Comparison of ENCODE assay signal across 16 cellular contexts in genomic region chr2:106191511-106192016, GRCh38. TPM values are rescaled to one million over a fixed set of nuclear protein-coding genes. Genes with fewer than 3 reads are reported as not detected.
DNase-seq lines count a peak whose midpoint lies in the region; TF ChIP-seq lines count a peak whose summit lies in the region.
"Had no signal": no experiment of that assay in that cellular context is flagged by ENCODE, and none has a peak within 500 bp of the region (broad histone marks: within the 10 kb centered on the region; RNA-seq: fewer than 3 reads in every experiment).

No MANE protein-coding gene starts in this region.

- no peaks in the 10 kb centered on the region for H3K9me3 ChIP-seq in HUES64 (ENCODE audit: insufficient read depth, low read depth, low read length)
- H3K9me3 ChIP-seq: left ventricle myocardium inferior had no signal

- H3K36me3 ChIP-seq in HUES64 (ENCODE audit: insufficient read depth, low read length), result no peaks in the 10 kb centered on the region
- H3K36me3 ChIP-seq: left ventricle myocardium inferior had no signal

- intact Hi-C loops in activated CD4-positive, alpha-beta T cell treated with anti-CD3 and anti-CD28 coated beads, Interleukin-2, amount 10 ng/mL, durations not matched to agents 24 days and 14 days (cut with micrococcal nuclease), result loop anchor here (2.0 to 10.0 kb wide), 6 partner anchors 47 to 1154 kb away; partner anchors contain the start of gene MRPS9

- peaks cover 40% of the 10 kb centered on the region for H3K36me3 Mint-ChIP-seq in activated CD4-positive, alpha-beta T cell treated with anti-CD3 and anti-CD28 coated beads, Interleukin-2, amount 10 ng/mL, durations not matched to agents 24 days and 14 days (ENCODE audit: low read depth)
- peaks cover 4% of the 10 kb centered on the region for H3K36me3 Mint-ChIP-seq in nephron (ENCODE audit: low read depth)

- peak overlapping the region; percentile 15 for H3K4me3 Mint-ChIP-seq in activated CD4-positive, alpha-beta T cell treated with anti-CD3 and anti-CD28 coated beads, Interleukin-2, amount 10 ng/mL, durations not matched to agents 24 days and 14 days
- peak overlapping the region; percentile 1 to 76 (median 75) for H3K4me3 Mint-ChIP-seq in nephron

- H3K27ac ChIP-seq in HUES64 (ENCODE audit: low read depth, low read length), result no peak overlapping the region
- H3K27ac ChIP-seq: left ventricle myocardium inferior had no signal

- no peak for DNase-seq in activated CD4-positive, alpha-beta T cell treated with anti-CD3 and anti-CD28 coated beads, Interleukin-2, amount 10 ng/mL, durations not matched to agents 24 days and 14 days
- DNase-seq in activated CD4-positive, alpha-beta T cell treated with anti-CD3 and anti-CD28 coated beads, Interleukin-2, amount 50 U/mL, for 1 hour, result no peak
- DNase-seq in astrocyte of the hippocampus (ENCODE audit: low read depth, low spot score) (peak; percentile 19), NCI-H82 (lab: John Stamatoyannopoulos, UW) (no peak), dermis blood vessel endothelial cell (no peak), ecto neural progenitor cell (ENCODE audit: low spot score) (no peak)
- DNase-seq: amniotic stem cell, cortex of kidney, hippocampal formation, left ventricle myocardium inferior, NCI-H187, NCI-H526 treated with DMSO at 0.1 percent for 48 hours, nucleus accumbens, small intestine had no signal

- H3K4me3 ChIP-seq in HUES64 (ENCODE audit: low read length), result 0 out of 2 replicates have a peak overlapping the region, but pooled peaks have one; percentile 3
- H3K4me3 ChIP-seq: left ventricle myocardium inferior had no signal

- H3K27me3 ChIP-seq in HUES64 (ENCODE audit: insufficient read depth, low read length), result peaks cover 7% of the 10 kb centered on the region; the same call in 1 of the 2 replicates

- H3K9ac ChIP-seq in HUES64 (ENCODE audit: low read depth, low read length), result no peak overlapping the region

- peaks cover 6% of the 10 kb centered on the region for H3K27me3 Mint-ChIP-seq in activated CD4-positive, alpha-beta T cell treated with anti-CD3 and anti-CD28 coated beads, Interleukin-2, amount 10 ng/mL, durations not matched to agents 24 days and 14 days
- H3K27me3 Mint-ChIP-seq in nephron (ENCODE audit: low read depth), result no peaks in the 10 kb centered on the region

- TF ChIP-seq CTCF in nephron (IDR thresholded peaks at IDR 0.05; ENCODE audit: unreplicated experiment in 3 of 3), result no peak

- WGBS in HUES64, result 74% methylated on average over 5 of the region's 5 CpGs

- no peak overlapping the region for H3K27ac Mint-ChIP-seq in activated CD4-positive, alpha-beta T cell treated with anti-CD3 and anti-CD28 coated beads, Interleukin-2, amount 10 ng/mL, durations not matched to agents 24 days and 14 days
- H3K27ac Mint-ChIP-seq in nephron, result peak overlapping the region in 1 of 3 experiments; percentile 9

- no peaks in the 10 kb centered on the region for H3K9me3 Mint-ChIP-seq in activated CD4-positive, alpha-beta T cell treated with anti-CD3 and anti-CD28 coated beads, Interleukin-2, amount 10 ng/mL, durations not matched to agents 24 days and 14 days
- H3K9me3 Mint-ChIP-seq in nephron, result no peaks in the 10 kb centered on the region

- peaks cover 55% of the 10 kb centered on the region for H3K4me1 Mint-ChIP-seq in activated CD4-positive, alpha-beta T cell treated with anti-CD3 and anti-CD28 coated beads, Interleukin-2, amount 10 ng/mL, durations not matched to agents 24 days and 14 days
- peaks cover 50% of the 10 kb centered on the region for H3K4me1 Mint-ChIP-seq in nephron

- H3K4me1 ChIP-seq in HUES64 (ENCODE audit: insufficient read depth, low read length), result peaks cover 35% of the 10 kb centered on the region

RNA-seq across cellular contexts. Expression of gene UXS1, which starts 2.5 kb away (rescaled TPM):
- 34.9 and 37.6 TPM in 2 replicates for total RNA-seq in activated CD4-positive, alpha-beta T cell treated with anti-CD3 and anti-CD28 coated beads, Interleukin-2, amount 10 ng/mL, durations not matched to agents 24 days and 14 days
- polyA plus RNA-seq in HUES64 (2013, experiment 1 of 2), result 46.2 TPM
- polyA plus RNA-seq in HUES64 (2013, experiment 2 of 2), result 46.5 TPM
- 39.5 and 46.9 TPM in 2 replicates for total RNA-seq in dermis blood vessel endothelial cell
